In genomic region chr16:20857281-20857680, GRCh38 we compare ENCODE assay signal across 1 cellular context.
TF ChIP-seq lines count a peak whose summit lies in the region.

No MANE protein-coding gene starts in this region.

TF ChIP-seq in HepG2, 621 proteins besides CTCF, POLR2A, EP300 and RAD21:
- TF ChIP-seq POLR2AphosphoS5 (IDR thresholded peaks at IDR 0.05; ENCODE audit: low read depth, low read length) (no peak), ZNF30 (CRISPR knock-in tag; IDR thresholded peaks at IDR 0.05) (no peak), ADNP (CRISPR knock-in tag; IDR thresholded peaks at IDR 0.05) (no peak), ZNF614 (CRISPR knock-in tag; IDR thresholded peaks at IDR 0.05; ENCODE audit: borderline replicate concordance) (no peak), ZSCAN25 (CRISPR knock-in tag; IDR thresholded peaks at IDR 0.05) (no peak)
- TF ChIP-seq, protein P1, sequence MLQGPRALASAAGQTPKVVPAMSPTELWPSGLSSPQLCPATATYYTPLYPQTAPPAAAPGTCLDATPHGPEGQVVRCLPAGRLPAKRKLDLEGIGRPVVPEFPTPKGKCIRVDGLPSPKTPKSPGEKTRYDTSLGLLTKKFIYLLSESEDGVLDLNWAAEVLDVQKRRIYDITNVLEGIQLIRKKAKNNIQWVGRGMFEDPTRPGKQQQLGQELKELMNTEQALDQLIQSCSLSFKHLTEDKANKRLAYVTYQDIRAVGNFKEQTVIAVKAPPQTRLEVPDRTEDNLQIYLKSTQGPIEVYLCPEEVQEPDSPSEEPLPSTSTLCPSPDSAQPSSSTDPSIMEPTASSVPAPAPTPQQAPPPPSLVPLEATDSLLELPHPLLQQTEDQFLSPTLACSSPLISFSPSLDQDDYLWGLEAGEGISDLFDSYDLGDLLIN (CRISPR knock-in tag; IDR thresholded peaks at IDR 0.05; ENCODE audit: borderline replicate concordance), result no peak
- TF ChIP-seq, protein P2, sequence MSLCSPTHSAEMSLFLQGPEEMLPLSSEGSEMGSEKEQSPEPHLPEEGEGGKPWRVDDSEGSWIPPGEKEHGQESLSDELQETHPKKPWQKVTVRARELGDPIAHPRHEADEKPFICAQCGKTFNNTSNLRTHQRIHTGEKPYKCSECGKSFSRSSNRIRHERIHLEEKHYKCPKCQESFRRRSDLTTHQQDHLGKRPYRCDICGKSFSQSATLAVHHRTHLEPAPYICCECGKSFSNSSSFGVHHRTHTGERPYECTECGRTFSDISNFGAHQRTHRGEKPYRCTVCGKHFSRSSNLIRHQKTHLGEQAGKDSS (CRISPR knock-in tag; IDR thresholded peaks at IDR 0.05; ENCODE audit: borderline replicate concordance, low read depth), result no peak
- TF ChIP-seq, protein P3, sequence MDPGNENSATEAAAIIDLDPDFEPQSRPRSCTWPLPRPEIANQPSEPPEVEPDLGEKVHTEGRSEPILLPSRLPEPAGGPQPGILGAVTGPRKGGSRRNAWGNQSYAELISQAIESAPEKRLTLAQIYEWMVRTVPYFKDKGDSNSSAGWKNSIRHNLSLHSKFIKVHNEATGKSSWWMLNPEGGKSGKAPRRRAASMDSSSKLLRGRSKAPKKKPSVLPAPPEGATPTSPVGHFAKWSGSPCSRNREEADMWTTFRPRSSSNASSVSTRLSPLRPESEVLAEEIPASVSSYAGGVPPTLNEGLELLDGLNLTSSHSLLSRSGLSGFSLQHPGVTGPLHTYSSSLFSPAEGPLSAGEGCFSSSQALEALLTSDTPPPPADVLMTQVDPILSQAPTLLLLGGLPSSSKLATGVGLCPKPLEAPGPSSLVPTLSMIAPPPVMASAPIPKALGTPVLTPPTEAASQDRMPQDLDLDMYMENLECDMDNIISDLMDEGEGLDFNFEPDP (CRISPR knock-in tag; conservative IDR thresholded peaks at IDR 0.05), result 0 out of 2 replicates have a peak, but pooled peaks have one; percentile 51
- TF ChIP-seq, protein P4, sequence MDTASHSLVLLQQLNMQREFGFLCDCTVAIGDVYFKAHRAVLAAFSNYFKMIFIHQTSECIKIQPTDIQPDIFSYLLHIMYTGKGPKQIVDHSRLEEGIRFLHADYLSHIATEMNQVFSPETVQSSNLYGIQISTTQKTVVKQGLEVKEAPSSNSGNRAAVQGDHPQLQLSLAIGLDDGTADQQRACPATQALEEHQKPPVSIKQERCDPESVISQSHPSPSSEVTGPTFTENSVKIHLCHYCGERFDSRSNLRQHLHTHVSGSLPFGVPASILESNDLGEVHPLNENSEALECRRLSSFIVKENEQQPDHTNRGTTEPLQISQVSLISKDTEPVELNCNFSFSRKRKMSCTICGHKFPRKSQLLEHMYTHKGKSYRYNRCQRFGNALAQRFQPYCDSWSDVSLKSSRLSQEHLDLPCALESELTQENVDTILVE (CRISPR knock-in tag; IDR thresholded peaks at IDR 0.05), result no peak
